ENCODE assay signal across 8 cellular contexts in genomic region chr11:64284048-64284961, GRCh38. TPM values are rescaled to one million over a fixed set of nuclear protein-coding genes. Genes with fewer than 3 reads are reported as not detected.
A peak's percentile ranks its signal among the peaks of the same experiment; 100 is the strongest.
DNase-seq lines count a peak whose midpoint lies in the region; ATAC-seq and TF ChIP-seq lines count a peak whose summit lies in the region.

BAD (minus strand) TSS chr11:64284665; CDS start chr11:64284368, 297 bp downstream.

- peak; percentile 82 for ATAC-seq in GM21786 (IDR thresholded peaks at IDR 0.05; ENCODE audit: unreplicated experiment)

- peak in 1 of 2 donors; percentile 84 for TF ChIP-seq POLR2A in Peyer's patch (IDR thresholded peaks at IDR 0.05)

- H3K27me3 ChIP-seq in Peyer's patch: no peaks in the 10 kb centered on the region
- H3K27me3 ChIP-seq in esophagus (ENCODE audit: control insufficient read depth in 1 of 2, insufficient read depth in 2 of 2, low read length in 2 of 2): no peaks in the 10 kb centered on the region
- H3K27me3 ChIP-seq in muscle layer of colon (ENCODE audit: control insufficient read depth in 1 of 2, insufficient read depth in 2 of 2, low read length in 2 of 2): no peaks in the 10 kb centered on the region

- H3K4me3 ChIP-seq in Peyer's patch (peak within 1 kb of the TSS; percentile 71 to 97 (median 80)), esophagus (ENCODE audit: low read depth in 1 of 2, low read length in 2 of 2) (peak within 1 kb of the TSS; percentile 63 to 74), muscle layer of colon (ENCODE audit: low read depth in 1 of 2, low read length in 2 of 2) (peak within 1 kb of the TSS; percentile 79 to 94)

- H3K27ac ChIP-seq in KOPT-K1 (ENCODE audit: low read depth, low read length, poor library complexity, severe bottlenecking): peak within 1 kb of the TSS; percentile 90
- H3K27ac ChIP-seq in Peyer's patch: peak within 1 kb of the TSS; percentile 91 to 97 (median 94)
- H3K27ac ChIP-seq in esophagus (ENCODE audit: low read depth in 2 of 2, low read length in 1 of 2): peak within 1 kb of the TSS; percentile 95 to 97
- peak within 1 kb of the TSS; percentile 100 for H3K27ac ChIP-seq in muscle layer of colon (ENCODE audit: low read depth, low read length)

- H3K9ac ChIP-seq in muscle layer of colon (ENCODE audit: low read length): peak within 1 kb of the TSS; percentile 93

- H3K4me1 ChIP-seq in Peyer's patch: peaks cover 3 to 25% (median 12%) of the 10 kb centered on the region in 4 donors
- H3K4me1 ChIP-seq in esophagus (ENCODE audit: control insufficient read depth in 2 of 2, insufficient read depth in 2 of 2, low read length in 1 of 2): peaks cover 6 to 24% of the 10 kb centered on the region in 2 donors
- peaks cover 19% of the 10 kb centered on the region for H3K4me1 ChIP-seq in muscle layer of colon (ENCODE audit: insufficient read depth, low read length)

- no peak for TF ChIP-seq CTCF in Peyer's patch (IDR thresholded peaks at IDR 0.05)

- peak; percentile 89 for DNase-seq in DMS79 (lab: John Stamatoyannopoulos, UW)
- peak; percentile 96 to 98 (median 98) for DNase-seq in Peyer's patch
- DNase-seq in activated T-cell treated with anti-CD3 and anti-CD28 coated beads, Interleukin-2, amount 50 U/mL, for 48 hours: peak; percentile 95 to 96
- peak; percentile 85 to 88 for DNase-seq in stimulated activated CD8-positive, alpha-beta memory T cell treated with anti-CD3 and anti-CD28 coated beads, Interleukin-7, amount 100 ng/mL, for 1 hour (ENCODE audit: low read depth in 2 of 2)

- H3K9me3 ChIP-seq in KOPT-K1 (ENCODE audit: insufficient read depth, low read length, poor library complexity, severe bottlenecking): no peaks in the 10 kb centered on the region
- no peaks in the 10 kb centered on the region for H3K9me3 ChIP-seq in Peyer's patch
- H3K9me3 ChIP-seq in esophagus (ENCODE audit: control insufficient read depth in 2 of 2, insufficient read depth in 1 of 2, low read depth in 1 of 2, low read length in 1 of 2): no peaks in the 10 kb centered on the region
- no peaks in the 10 kb centered on the region for H3K9me3 ChIP-seq in muscle layer of colon (ENCODE audit: low read length)

- peaks cover 15% of the 10 kb centered on the region; the same call in 1 of the 2 replicates for H3K36me3 ChIP-seq in KOPT-K1 (ENCODE audit: insufficient read depth, low read length)
- H3K36me3 ChIP-seq in Peyer's patch: peaks cover 0 to 7% (median 0%) of the 10 kb centered on the region in 3 donors
- H3K36me3 ChIP-seq in esophagus (ENCODE audit: control insufficient read depth in 2 of 2, insufficient read depth in 2 of 2, low read length in 1 of 2): peaks cover 0 to 5% of the 10 kb centered on the region in 2 donors
- peaks cover 10% of the 10 kb centered on the region for H3K36me3 ChIP-seq in muscle layer of colon (ENCODE audit: insufficient read depth, low read length)

- 2% methylated on average over 38 to 44 of the region's 44 CpGs for WGBS in esophagus, 2 donors

RNA-seq across cellular contexts. Expression of gene BAD, which starts in this region (rescaled TPM):
- total RNA-seq in Peyer's patch: 10 to 100 TPM; 57.4 to 91.8 (median 63.7) TPM
- 10 to 100 TPM; 57.4 to 64.8 TPM for polyA plus RNA-seq in esophagus

Comparison
In these comparisons a context has a peak if more than half of its experiments do, and no peak if none do; other contexts are left out.
1. Peak in every context shown above with its lines: DNase-seq, ATAC-seq, H3K4me3 ChIP-seq and H3K27ac ChIP-seq.